In the genomic region with DNA sequence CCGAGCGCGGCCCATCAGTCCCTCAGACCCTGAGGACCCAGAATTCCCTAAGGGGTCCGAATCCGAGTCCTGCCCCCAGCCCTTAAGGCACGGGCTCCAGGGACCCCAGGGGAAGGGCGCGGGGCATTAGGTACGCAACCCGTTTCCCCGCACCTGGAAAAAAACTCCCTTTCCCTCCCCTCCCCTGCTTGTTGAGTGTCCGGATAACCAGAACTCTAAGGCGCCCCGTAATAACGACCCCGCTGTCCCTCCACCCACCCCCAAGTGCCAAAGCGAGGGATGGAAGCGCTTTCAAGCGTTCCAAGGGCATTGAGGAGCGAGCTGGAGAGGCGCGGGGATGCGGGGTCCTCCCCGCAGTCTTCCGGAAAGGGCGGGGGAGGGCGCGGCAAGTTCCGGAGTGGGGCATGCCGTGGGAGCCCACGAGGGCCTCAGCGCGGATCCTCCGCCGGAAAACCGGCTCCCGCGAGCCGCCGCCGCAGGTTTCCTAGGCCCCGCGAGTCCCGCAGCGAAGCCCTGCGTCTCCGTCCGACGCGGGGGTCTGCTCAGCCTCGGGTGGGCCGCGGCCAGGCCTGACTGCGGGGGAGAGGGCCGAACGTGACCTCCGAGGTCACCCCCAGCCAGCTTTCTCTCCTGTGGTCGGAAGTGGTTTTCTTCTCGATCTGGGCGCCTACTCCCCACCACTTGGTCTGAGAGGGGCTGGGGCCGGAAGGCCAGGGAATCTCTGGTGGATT, we compare ENCODE assay signal across 10 cellular contexts. TPM values are rescaled to one million over a fixed set of nuclear protein-coding genes. Genes with fewer than 3 reads are reported as not detected.
DNase-seq lines count a peak whose midpoint lies in the region; ATAC-seq and TF ChIP-seq lines count a peak whose summit lies in the region.
"Had no signal": no experiment of that assay in that cellular context is flagged by ENCODE, and none has a peak within 500 bp of the region (broad histone marks: within the 10 kb centered on the region; RNA-seq: fewer than 3 reads in every experiment).

No MANE protein-coding gene starts in this region.

- peaks cover 27% of the 10 kb centered on the region for H3K4me1 Mint-ChIP-seq in activated naive CD4-positive, alpha-beta T cell treated with anti-CD3 and anti-CD28 coated beads, Interleukin-2, amount 10 ng/mL, durations not matched to agents 7 days and 5 days

- H3K4me1 ChIP-seq in duodenal mucosa (ENCODE audit: control insufficient read depth in 1 of 2, insufficient read depth in 2 of 2, low read length in 2 of 2) (peaks cover 28 to 42% of the 10 kb centered on the region in 2 donors), mucosa of descending colon (ENCODE audit: low read depth) (peaks cover 46% of the 10 kb centered on the region), tibial artery (peaks cover 12 to 57% (median 45%) of the 10 kb centered on the region in 4 donors), uterus (peaks cover 0 to 48% of the 10 kb centered on the region in 2 donors)

- H3K27me3 ChIP-seq in duodenal mucosa (ENCODE audit: control insufficient read depth in 1 of 2, insufficient read depth in 2 of 2, low read length in 2 of 2) (peaks cover 4 to 17% of the 10 kb centered on the region in 2 donors), tibial artery (no peaks in the 10 kb centered on the region), uterus (peaks cover 15 to 31% of the 10 kb centered on the region in 2 donors)

- CTCF ChIA-PET in activated naive CD4-positive, alpha-beta T cell treated with anti-CD3 and anti-CD28 coated beads, Interleukin-2, amount 10 ng/mL, durations not matched to agents 7 days and 5 days (lab: Charles Lee): no interaction called here

- H3K27ac ChIP-seq in duodenal mucosa (ENCODE audit: low read depth, low read length) (no peak overlapping the region), tibial artery (peak overlapping the region; percentile 27 to 38), uterus (peak overlapping the region in 1 of 2 donors; percentile 20)

- H3K9ac ChIP-seq in duodenal mucosa (ENCODE audit: low read depth in 1 of 2, low read length in 2 of 2): peak overlapping the region; percentile 24 to 32

- H3K36me3 Mint-ChIP-seq in activated naive CD4-positive, alpha-beta T cell treated with anti-CD3 and anti-CD28 coated beads, Interleukin-2, amount 10 ng/mL, durations not matched to agents 7 days and 5 days: no peaks in the 10 kb centered on the region
- H3K36me3 Mint-ChIP-seq in activated naive CD4-positive, alpha-beta T cell treated with anti-CD3 and anti-CD28 coated beads, Interleukin-2, amount 50 U/mL, for 72 hours: no peaks in the 10 kb centered on the region

- DNase-seq in activated naive CD4-positive, alpha-beta T cell treated with anti-CD3 and anti-CD28 coated beads, Interleukin-2, amount 10 ng/mL, durations not matched to agents 7 days and 5 days: no peak
- no peak for DNase-seq in activated naive CD4-positive, alpha-beta T cell treated with anti-CD3 and anti-CD28 coated beads, Interleukin-2, amount 50 U/mL, for 72 hours (ENCODE audit: low spot score in 2 of 2)
- peak; percentile 20 to 48 (median 46) for DNase-seq in mucosa of descending colon
- no peak for DNase-seq in tibial artery
- DNase-seq in HK-2 (ENCODE audit: unreplicated experiment): no peak
- no peak for DNase-seq in uterus
- DNase-seq: activated naive CD4-positive, alpha-beta T cell treated with anti-CD3 and anti-CD28 coated beads for 36 hours; SHP77 treated with DMSO at 0.1 percent for 48 hours had no signal

- H3K36me3 ChIP-seq in duodenal mucosa (ENCODE audit: control insufficient read depth in 1 of 2, insufficient read depth in 2 of 2, low read length in 2 of 2): no peaks in the 10 kb centered on the region
- no peaks in the 10 kb centered on the region for H3K36me3 ChIP-seq in mucosa of descending colon (ENCODE audit: low read depth)
- H3K36me3 ChIP-seq in tibial artery: no peaks in the 10 kb centered on the region
- H3K36me3 ChIP-seq in uterus: no peaks in the 10 kb centered on the region

- no peak for ATAC-seq in activated naive CD4-positive, alpha-beta T cell treated with anti-CD3 and anti-CD28 coated beads, Interleukin-2, amount 50 U/mL, for 72 hours
- ATAC-seq in mucosa of descending colon (no peak), GM21360 (IDR thresholded peaks at IDR 0.05; ENCODE audit: unreplicated experiment) (no peak)

- peak overlapping the region; percentile 60 to 67 for H3K4me3 ChIP-seq in duodenal mucosa (ENCODE audit: low read depth in 1 of 2, low read length in 2 of 2)
- no peak overlapping the region for H3K4me3 ChIP-seq in mucosa of descending colon
- H3K4me3 ChIP-seq in tibial artery: peak overlapping the region; percentile 42 to 57
- H3K4me3 ChIP-seq in uterus: peak overlapping the region in 1 of 2 donors; percentile 28

- H3K4me3 Mint-ChIP-seq in activated naive CD4-positive, alpha-beta T cell treated with anti-CD3 and anti-CD28 coated beads, Interleukin-2, amount 10 ng/mL, durations not matched to agents 7 days and 5 days: no peak overlapping the region
- H3K4me3 Mint-ChIP-seq: activated naive CD4-positive, alpha-beta T cell treated with anti-CD3 and anti-CD28 coated beads for 36 hours had no signal

- TF ChIP-seq CTCF in mucosa of descending colon (IDR thresholded peaks at IDR 0.05) (no peak), tibial artery (IDR thresholded peaks at IDR 0.05) (no peak), uterus (IDR thresholded peaks at IDR 0.05) (no peak)

- no peak for TF ChIP-seq POLR2A in uterus (IDR thresholded peaks at IDR 0.05)

- H3K9me3 ChIP-seq in duodenal mucosa (ENCODE audit: control insufficient read depth in 1 of 2, low read length in 2 of 2) (no peaks in the 10 kb centered on the region), mucosa of descending colon (no peaks in the 10 kb centered on the region), tibial artery (no peaks in the 10 kb centered on the region), uterus (no peaks in the 10 kb centered on the region)

- H3K27ac Mint-ChIP-seq in activated naive CD4-positive, alpha-beta T cell treated with anti-CD3 and anti-CD28 coated beads, Interleukin-2, amount 10 ng/mL, durations not matched to agents 7 days and 5 days: peak overlapping the region; percentile 67
- H3K27ac Mint-ChIP-seq in activated naive CD4-positive, alpha-beta T cell treated with anti-CD3 and anti-CD28 coated beads, Interleukin-2, amount 50 U/mL, for 72 hours: no peak overlapping the region
- H3K27ac Mint-ChIP-seq: activated naive CD4-positive, alpha-beta T cell treated with anti-CD3 and anti-CD28 coated beads for 36 hours had no signal

- no peaks in the 10 kb centered on the region for H3K9me3 Mint-ChIP-seq in activated naive CD4-positive, alpha-beta T cell treated with anti-CD3 and anti-CD28 coated beads, Interleukin-2, amount 10 ng/mL, durations not matched to agents 7 days and 5 days
- H3K9me3 Mint-ChIP-seq in activated naive CD4-positive, alpha-beta T cell treated with anti-CD3 and anti-CD28 coated beads, Interleukin-2, amount 50 U/mL, for 72 hours: no peaks in the 10 kb centered on the region
- H3K9me3 Mint-ChIP-seq: activated naive CD4-positive, alpha-beta T cell treated with anti-CD3 and anti-CD28 coated beads for 36 hours had no signal

- intact Hi-C loops in mucosa of descending colon (cut with DNase I, micrococcal nuclease): no loop called here
- intact Hi-C loops in tibial artery (cut with DNase I; ENCODE audit: low total_unique reads): no loop called here
- intact Hi-C loops in uterus (cut with DNase I; ENCODE audit: low total_unique reads): no loop called here

- peaks cover 89% of the 10 kb centered on the region for H3K27me3 Mint-ChIP-seq in activated naive CD4-positive, alpha-beta T cell treated with anti-CD3 and anti-CD28 coated beads, Interleukin-2, amount 10 ng/mL, durations not matched to agents 7 days and 5 days

RNA-seq across cellular contexts. Expression of a gene that starts 3.9 kb away (rescaled TPM):
- total RNA-seq in activated naive CD4-positive, alpha-beta T cell treated with anti-CD3 and anti-CD28 coated beads, Interleukin-2, amount 50 U/mL, for 72 hours: under 1 TPM; 0.16 to 0.39 TPM
- total RNA-seq in mucosa of descending colon: 10 to 100 TPM; 44.6 to 82.4 (median 58.9) TPM
- 10 to 100 TPM in 3 of 4 donors, 1 to 10 TPM in 1; 2.9 to 96.5 (median 20.5) TPM for total RNA-seq in uterus

RNA-seq across cellular contexts. Expression of a gene that starts 38.1 kb away (rescaled TPM):
- 10 to 100 TPM; 19.1 to 21.0 TPM for total RNA-seq in activated naive CD4-positive, alpha-beta T cell treated with anti-CD3 and anti-CD28 coated beads, Interleukin-2, amount 50 U/mL, for 72 hours
- 10 to 100 TPM; 21.8 to 30.5 (median 22.4) TPM for total RNA-seq in mucosa of descending colon
- total RNA-seq in uterus: 10 to 100 TPM in 2 of 4 donors, 1 to 10 TPM in 2; 4.1 to 30.7 (median 17.4) TPM

Comparison
In these comparisons a context has a peak if more than half of its experiments do, and no peak if none do; other contexts are left out.
1. DNase-seq: peak in mucosa of descending colon (3 of 3); none in activated naive CD4-positive, alpha-beta T cell treated with anti-CD3 and anti-CD28 coated beads, Interleukin-2, amount 10 ng/mL, durations not matched to agents 7 days and 5 days (single experiment), activated naive CD4-positive, alpha-beta T cell treated with anti-CD3 and anti-CD28 coated beads, Interleukin-2, amount 50 U/mL, for 72 hours (0 of 2), tibial artery (0 of 2), HK-2 (single experiment) and uterus (0 of 2).